8 cellular contexts compared by ENCODE assay signal in genomic region chr17:57440522-57441269, GRCh38.
A peak's percentile ranks its signal among the peaks of the same experiment; 100 is the strongest.
DNase-seq lines count a peak whose midpoint lies in the region; ATAC-seq and TF ChIP-seq lines count a peak whose summit lies in the region.

No MANE protein-coding gene starts in this region.

- DNase-seq in SIG-M5 treated with dmso at 0.1 percent for 504 hours (lab: John Stamatoyannopoulos, UW; ENCODE audit: unreplicated experiment) (peak; percentile 33), SIG-M5 (lab: John Stamatoyannopoulos, UW) (no peak), NCI-H1105 (lab: John Stamatoyannopoulos, UW) (peak; percentile 48), kidney epithelial cell (ENCODE audit: low read depth) (peak; percentile 74)
- peak; percentile 67 to 70 for DNase-seq in activated CD4-positive, alpha-beta T cell treated with anti-CD3 and anti-CD28 coated beads for 24 hours (ENCODE audit: low read depth in 2 of 2)
- DNase-seq in central memory CD4-positive, alpha-beta T cell: peak; percentile 63
- peak; percentile 37 to 46 for DNase-seq in stimulated activated CD4-positive, alpha-beta T cell treated with anti-CD3 and anti-CD28 coated beads, Interleukin-1b, Interleukin-23, amount 100 ng/mL, for 1 hour (ENCODE audit: low read depth in 2 of 2)

- no peaks in the 10 kb centered on the region for H3K36me3 ChIP-seq in kidney epithelial cell (ENCODE audit: control insufficient read depth, insufficient read depth, low read length)

- H3K4me3 ChIP-seq in kidney epithelial cell (ENCODE audit: low read depth, low read length): no peak overlapping the region

- no peak for ATAC-seq in HG03280 (IDR thresholded peaks at IDR 0.05; ENCODE audit: unreplicated experiment)

- peak; percentile 78 for TF ChIP-seq CTCF in kidney epithelial cell (IDR thresholded peaks at IDR 0.05; ENCODE audit: insufficient read depth, low read length, poor library complexity, severe bottlenecking)

- H3K27me3 ChIP-seq in kidney epithelial cell (ENCODE audit: control insufficient read depth, insufficient read depth, low read length): no peaks in the 10 kb centered on the region
